9 cellular contexts compared by ENCODE assay signal in the genomic region with DNA sequence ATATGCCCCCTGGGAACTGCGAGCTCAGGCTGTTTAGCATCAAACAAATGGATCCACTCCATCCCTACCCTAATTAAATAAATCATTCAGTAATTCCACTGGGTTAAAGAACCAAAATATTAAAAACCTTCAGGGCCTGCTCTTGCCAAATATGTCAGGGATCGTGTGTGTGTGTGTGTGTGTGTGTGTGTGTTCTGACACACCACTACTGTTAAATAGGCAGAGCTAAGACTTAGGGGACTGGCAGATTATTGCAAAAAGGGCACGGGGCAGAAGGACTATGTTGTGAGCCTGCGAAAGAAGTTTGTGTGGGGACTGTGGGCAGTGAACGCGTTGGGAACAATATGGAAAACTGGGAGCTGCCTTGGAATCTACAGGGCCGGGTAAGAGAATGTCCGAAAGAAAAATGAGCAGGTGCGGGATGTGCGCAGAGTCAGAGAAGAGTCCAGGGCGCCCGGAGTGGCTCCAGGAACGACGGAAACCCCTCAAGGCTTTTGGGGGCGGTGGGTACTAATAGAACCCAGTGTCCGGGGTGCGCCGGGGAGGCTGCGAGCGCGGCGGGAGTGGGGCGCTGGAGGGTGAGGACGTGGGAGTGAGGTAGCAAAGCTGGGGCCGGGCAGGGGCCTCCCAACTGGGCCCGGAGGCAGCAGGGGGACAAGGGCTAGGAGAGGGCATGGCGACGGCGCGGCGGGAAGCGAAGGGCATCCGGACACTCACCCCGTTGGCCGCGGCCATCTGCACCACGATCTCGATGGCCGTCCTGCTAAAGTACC. TPM values are rescaled to one million over a fixed set of nuclear protein-coding genes. Genes with fewer than 3 reads are reported as not detected.
DNase-seq lines count a peak whose midpoint lies in the region; ATAC-seq and TF ChIP-seq lines count a peak whose summit lies in the region.
"Not testable (repeated sequence)": the region's sequence is repeated elsewhere in the genome, so short reads cannot be mapped to it uniquely, and the experiment has no call there.
"Had no signal": no experiment of that assay in that cellular context is flagged by ENCODE, and none has a peak within 500 bp of the region (broad histone marks: within the 10 kb centered on the region; RNA-seq: fewer than 3 reads in every experiment).

No MANE protein-coding gene starts in this region.

- H3K4me3 ChIP-seq in HUES48 (ENCODE audit: low read depth, low read length) = peak overlapping the region; percentile 59; the same call in 1 of the 2 replicates
- peak overlapping the region; percentile 65 to 71 for H3K4me3 ChIP-seq in cardiac fibroblast (replicated peaks in 1 of 2; ENCODE audit: low read depth in 2 of 2, low read length in 2 of 2)
- H3K4me3 ChIP-seq in fibroblast of villous mesenchyme (ENCODE audit: low read depth, low read length) = peak overlapping the region; percentile 68
- peak overlapping the region; percentile 55 for H3K4me3 ChIP-seq in rectal smooth muscle tissue (ENCODE audit: low read length)
- H3K4me3 ChIP-seq in urinary bladder (ENCODE audit: low read depth, low read length) = peak overlapping the region; percentile 53

- H3K27me3 Mint-ChIP-seq in activated CD8-positive, alpha-beta T cell treated with anti-CD3 and anti-CD28 coated beads, Interleukin-2, amount 10 ng/mL, durations not matched to agents 7 days and 5 days (ENCODE audit: low read depth) = peaks cover 30% of the 10 kb centered on the region

- not testable (repeated sequence) for DNase-seq in activated CD8-positive, alpha-beta T cell treated with anti-CD3 and anti-CD28 coated beads, Interleukin-2, amount 10 ng/mL, durations not matched to agents 7 days and 5 days
- DNase-seq in cardiac fibroblast (ENCODE audit: low read depth in 2 of 2) = peak; percentile 34 to 43
- peak; percentile 26 for DNase-seq in fibroblast of villous mesenchyme (ENCODE audit: low read depth)
- peak; percentile 41 to 44 for DNase-seq in lung microvascular endothelial cell (ENCODE audit: low read depth in 2 of 2)

- not testable (repeated sequence) for H3K27ac ChIP-seq in HUES48 (ENCODE audit: low read depth, low read length); rectal smooth muscle tissue (ENCODE audit: low read depth, low read length); urinary bladder (ENCODE audit: low read depth)

- ATAC-seq in activated CD8-positive, alpha-beta T cell treated with anti-CD3 and anti-CD28 coated beads, Interleukin-2, amount 10 ng/mL, durations not matched to agents 7 days and 5 days = peak; percentile 20

- H3K27ac Mint-ChIP-seq in activated CD8-positive, alpha-beta T cell treated with anti-CD3 and anti-CD28 coated beads, Interleukin-2, amount 10 ng/mL, durations not matched to agents 7 days and 5 days = not testable (repeated sequence)

- not testable (repeated sequence) for TF ChIP-seq CTCF in cardiac fibroblast (IDR thresholded peaks at IDR 0.05; ENCODE audit: low read depth, low read length); fibroblast of villous mesenchyme (IDR thresholded peaks at IDR 0.05; ENCODE audit: insufficient read depth, low read depth, low read length)

- not testable (repeated sequence) for H3K36me3 Mint-ChIP-seq in activated CD8-positive, alpha-beta T cell treated with anti-CD3 and anti-CD28 coated beads, Interleukin-2, amount 10 ng/mL, durations not matched to agents 7 days and 5 days (ENCODE audit: low read depth)

- H3K27me3 ChIP-seq in HUES48 (ENCODE audit: control insufficient read depth, insufficient read depth, low read length) = peaks cover 65% of the 10 kb centered on the region
- H3K27me3 ChIP-seq in rectal smooth muscle tissue (ENCODE audit: control insufficient read depth, insufficient read depth, low read length) = not testable (repeated sequence)

- POLR2A ChIA-PET in activated CD8-positive, alpha-beta T cell treated with anti-CD3 and anti-CD28 coated beads, Interleukin-2, amount 10 ng/mL, durations not matched to agents 7 days and 5 days (lab: Charles Lee) = not testable (repeated sequence)

- H3K4me1 ChIP-seq in ES-I3 (ENCODE audit: insufficient read depth, low read length); HUES48 (ENCODE audit: control insufficient read depth, insufficient read depth, low read length); rectal smooth muscle tissue (ENCODE audit: control insufficient read depth, insufficient read depth, low read length); urinary bladder (ENCODE audit: insufficient read depth): not testable (repeated sequence)

- H3K9ac ChIP-seq in ES-I3 (ENCODE audit: low read depth, low read length) = peak overlapping the region; percentile 56; the same call in 1 of the 2 replicates
- H3K9ac ChIP-seq in HUES48 (ENCODE audit: low read depth, low read length); rectal smooth muscle tissue (ENCODE audit: low read length): not testable (repeated sequence)

- not testable (repeated sequence) for H3K36me3 ChIP-seq in ES-I3 (ENCODE audit: insufficient read depth, low read length); HUES48 (ENCODE audit: control insufficient read depth, insufficient read depth, low read length); rectal smooth muscle tissue (ENCODE audit: control insufficient read depth, insufficient read depth, low read length); urinary bladder (ENCODE audit: insufficient read depth)

- not testable (repeated sequence) for H3K4me3 Mint-ChIP-seq in activated CD8-positive, alpha-beta T cell treated with anti-CD3 and anti-CD28 coated beads, Interleukin-2, amount 10 ng/mL, durations not matched to agents 7 days and 5 days

- H3K9me3 Mint-ChIP-seq in activated CD8-positive, alpha-beta T cell treated with anti-CD3 and anti-CD28 coated beads, Interleukin-2, amount 10 ng/mL, durations not matched to agents 7 days and 5 days (ENCODE audit: insufficient read depth) = not testable (repeated sequence)

- CTCF ChIA-PET in activated CD8-positive, alpha-beta T cell treated with anti-CD3 and anti-CD28 coated beads, Interleukin-2, amount 10 ng/mL, durations not matched to agents 7 days and 5 days (lab: Charles Lee) = not testable (repeated sequence)

- H3K9me3 ChIP-seq in ES-I3 (ENCODE audit: control insufficient read depth, insufficient read depth, low read length); HUES48 (ENCODE audit: control insufficient read depth, insufficient read depth, low read length): not testable (repeated sequence)

- H3K4me1 Mint-ChIP-seq in activated CD8-positive, alpha-beta T cell treated with anti-CD3 and anti-CD28 coated beads, Interleukin-2, amount 10 ng/mL, durations not matched to agents 7 days and 5 days (ENCODE audit: low read depth) = not testable (repeated sequence)

- WGBS in urinary bladder = 21% methylated on average over 38 of the region's 39 CpGs

RNA-seq across cellular contexts. Expression of gene FOXD4L6, which starts 54.8 kb away (rescaled TPM):
- not detected for total RNA-seq in activated CD8-positive, alpha-beta T cell treated with anti-CD3 and anti-CD28 coated beads, Interleukin-2, amount 10 ng/mL, durations not matched to agents 7 days and 5 days
- under 0.01 TPM in 1 of 2 replicates, not detected in the other for total RNA-seq in fibroblast of villous mesenchyme
- total RNA-seq in lung microvascular endothelial cell = under 0.01 TPM in 1 of 2 replicates, not detected in the other
- not detected for total RNA-seq in urinary bladder
- not detected for polyA plus RNA-seq in urinary bladder
- total RNA-seq: HT-29 had no signal
